Comparison of ENCODE assay signal across 8 cellular contexts in genomic region chr14:104690861-104691455, GRCh38. TPM values are rescaled to one million over a fixed set of nuclear protein-coding genes. Genes with fewer than 3 reads are reported as not detected.
A peak's percentile ranks its signal among the peaks of the same experiment; 100 is the strongest.
DNase-seq lines count a peak whose midpoint lies in the region; ATAC-seq and TF ChIP-seq lines count a peak whose summit lies in the region.

No MANE protein-coding gene starts in this region.

- 90 to 92% methylated on average over 16 of the region's 16 CpGs for WGBS in mesodermal cell (ENCODE audit: insufficient coverage in 2 of 2), 2 experiments

- POLR2A ChIA-PET in A673 (lab: Charles Lee; ENCODE audit: low non-redundant PET) = no interaction called here

- TSS peak; percentile 39 for BruUV-seq in A673 (replicated peaks; lab: Mats Ljungman, UMichigan)

- H3K4me1 ChIP-seq in A673 (ENCODE audit: insufficient read depth, low read length, poor library complexity, severe bottlenecking) (peaks cover 30% of the 10 kb centered on the region), HUES6 (ENCODE audit: control insufficient read depth, insufficient read depth, low read length) (peaks cover 61% of the 10 kb centered on the region), breast epithelium (peaks cover 23 to 46% of the 10 kb centered on the region in 2 donors), mesodermal cell (ENCODE audit: control insufficient read depth, insufficient read depth, low read length, poor library complexity, severe bottlenecking) (peaks cover 55% of the 10 kb centered on the region)

- ATAC-seq in GM19328 (IDR thresholded peaks at IDR 0.05; ENCODE audit: unreplicated experiment) = no peak

- TF ChIP-seq CTCF in A673 (conservative IDR thresholded peaks at IDR 0.05; ENCODE audit: low read depth, low read length) (no peak), breast epithelium (IDR thresholded peaks at IDR 0.05) (no peak)

- CTCF ChIA-PET in A673 (lab: Charles Lee) = no interaction called here

- H3K4me3 ChIP-seq in A673 (ENCODE audit: low read depth, low read length, poor library complexity, severe bottlenecking) (peak overlapping the region; percentile 98), HUES6 (ENCODE audit: low read depth, low read length) (peak overlapping the region; percentile 85; the same call in 1 of the 2 replicates), breast epithelium (peak overlapping the region; percentile 83 to 98 (median 90)), mesodermal cell (ENCODE audit: extremely low read depth, insufficient read depth, low read length, poor library complexity, severe bottlenecking) (peak overlapping the region; percentile 89)

- peaks cover 3% of the 10 kb centered on the region for H3K36me3 ChIP-seq in A673 (ENCODE audit: insufficient read depth, low read length, poor library complexity, severe bottlenecking)
- H3K36me3 ChIP-seq in HUES6 (ENCODE audit: control insufficient read depth, insufficient read depth, low read length) = peaks cover 9% of the 10 kb centered on the region
- no peaks in the 10 kb centered on the region for H3K36me3 ChIP-seq in breast epithelium
- H3K36me3 ChIP-seq in mesodermal cell (ENCODE audit: control insufficient read depth, insufficient read depth, low read length) = peaks cover 37% of the 10 kb centered on the region

- peak overlapping the region; percentile 5 for H3K9ac ChIP-seq in HUES6 (ENCODE audit: low read length)

- H3K27me3 ChIP-seq in A673 (replicated peaks; ENCODE audit: insufficient read depth, low read depth, low read length, poor library complexity) (no peaks in the 10 kb centered on the region), HUES6 (ENCODE audit: control insufficient read depth, insufficient read depth, low read length) (no peaks in the 10 kb centered on the region), breast epithelium (no peaks in the 10 kb centered on the region)

- no peaks in the 10 kb centered on the region for H3K9me3 ChIP-seq in A673 (ENCODE audit: low read depth, low read length, poor library complexity, severe bottlenecking)
- no peaks in the 10 kb centered on the region for H3K9me3 ChIP-seq in HUES6 (ENCODE audit: control insufficient read depth, insufficient read depth, low read depth, low read length)
- H3K9me3 ChIP-seq in breast epithelium = no peaks in the 10 kb centered on the region
- no peaks in the 10 kb centered on the region for H3K9me3 ChIP-seq in mesodermal cell (ENCODE audit: control insufficient read depth, low read length)

- H3K27ac ChIP-seq in A673 (ENCODE audit: low read depth, low read length, poor library complexity, severe bottlenecking) (peak overlapping the region; percentile 77), HUES6 (ENCODE audit: low read depth, low read length) (no peak overlapping the region), breast epithelium (peak overlapping the region; percentile 90 to 91), mesodermal cell (ENCODE audit: low read depth, low read length, severe bottlenecking) (no peak overlapping the region)

- DNase-seq in A673 (ENCODE audit: low spot score) (no peak), breast epithelium (ENCODE audit: low spot score in 2 of 2) (no peak), SKM-1 (lab: John Stamatoyannopoulos, UW; ENCODE audit: unreplicated experiment) (no peak), NCI-H1105 (lab: John Stamatoyannopoulos, UW) (no peak), SIG-M5 treated with dmso at 0.1 percent for 504 hours (lab: John Stamatoyannopoulos, UW; ENCODE audit: unreplicated experiment) (no peak)

- intact Hi-C loops in A673 (cut with micrococcal nuclease; ENCODE audit: unreplicated experiment) (no loop called here), breast epithelium (cut with DNase I; ENCODE audit: low total_unique reads) (no loop called here)

- TF ChIP-seq POLR2A in breast epithelium (IDR thresholded peaks at IDR 0.05) = no peak

RNA-seq across cellular contexts. Expression of gene INF2, which starts 1.5 kb away (rescaled TPM):
- total RNA-seq in A673 (2021) (70.9 and 74.2 TPM in 2 replicates), breast epithelium (10 to 100 TPM; 31.0 to 70.9 (median 51.5) TPM)
- 58.2 TPM for polyA plus RNA-seq in mesodermal cell (2013, experiment 1 of 2)
- 54.6 TPM for polyA plus RNA-seq in mesodermal cell (2013, experiment 2 of 2)

RNA-seq across cellular contexts. Expression of gene ADSS1, which starts 33.1 kb away (rescaled TPM):
- 0.37 and 0.52 TPM in 2 replicates for total RNA-seq in A673 (2021)
- 10 to 100 TPM in 1 of 3 donors, 1 to 10 TPM in 2; 6.9 to 13.0 (median 7.3) TPM for total RNA-seq in breast epithelium
- polyA plus RNA-seq in mesodermal cell (2013, experiment 1 of 2) = 20.2 TPM
- polyA plus RNA-seq in mesodermal cell (2013, experiment 2 of 2) = 18.6 TPM

Comparison
In these comparisons a context has a peak if more than half of its experiments do, and no peak if none do; other contexts are left out.
1. H3K27ac ChIP-seq: peak in A673 (single experiment) and breast epithelium (2 of 2); none in HUES6 (single experiment) and mesodermal cell (single experiment).
2. Peak in every context shown above with its lines, with median percentiles within 50 percentile points of each other: H3K4me3 ChIP-seq.